9 cellular contexts compared by ENCODE assay signal in the genomic region with DNA sequence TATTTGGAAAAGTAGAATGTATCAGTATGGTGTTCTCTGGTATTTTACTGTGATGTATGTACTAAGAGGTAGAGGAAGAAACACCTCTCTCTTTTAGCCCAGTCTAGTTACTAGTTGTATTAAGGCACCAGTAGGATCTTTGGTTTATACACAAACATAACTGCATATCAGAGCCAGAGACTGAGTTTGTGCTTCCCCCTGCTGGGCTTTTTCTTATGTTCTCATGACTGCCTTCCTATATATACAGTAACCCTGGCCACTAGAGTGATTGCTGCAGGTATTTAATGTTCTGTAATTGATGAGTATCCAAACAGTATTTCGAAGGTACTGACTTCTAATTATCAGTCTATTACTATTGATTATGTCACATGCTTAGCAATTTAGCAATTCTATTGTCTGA.
DNase-seq lines count a peak whose midpoint lies in the region; ATAC-seq and TF ChIP-seq lines count a peak whose summit lies in the region.
"Had no signal": no experiment of that assay in that cellular context is flagged by ENCODE, and none has a peak within 500 bp of the region (broad histone marks: within the 10 kb centered on the region; RNA-seq: fewer than 3 reads in every experiment).

No MANE protein-coding gene starts in this region.

- H3K9me3 ChIP-seq in stomach: no peaks in the 10 kb centered on the region

- no peaks in the 10 kb centered on the region for H3K4me1 Mint-ChIP-seq in natural killer cell

- peaks cover 2 to 11% of the 10 kb centered on the region in 2 donors for H3K9me3 Mint-ChIP-seq in natural killer cell
- H3K9me3 Mint-ChIP-seq: stimulated activated naive CD8-positive, alpha-beta T cell treated with anti-CD3 and anti-CD28 coated beads, Interleukin-15, Interleukin-2, amounts not matched to agents 100 ng/mL and 50 ng/mL, for 24 hours had no signal

- H3K27ac ChIP-seq in stomach: no peak overlapping the region

- ATAC-seq in GM19463 (IDR thresholded peaks at IDR 0.05; ENCODE audit: unreplicated experiment) (no peak), natural killer cell (no peak)

- H3K36me3 ChIP-seq in stomach: no peaks in the 10 kb centered on the region

- no peaks in the 10 kb centered on the region for H3K27me3 Mint-ChIP-seq in natural killer cell (ENCODE audit: low read depth in 2 of 2)
- H3K27me3 Mint-ChIP-seq: stimulated activated naive CD8-positive, alpha-beta T cell treated with anti-CD3 and anti-CD28 coated beads, Interleukin-15, Interleukin-2, amounts not matched to agents 100 ng/mL and 50 ng/mL, for 24 hours had no signal

- H3K4me1 ChIP-seq in stomach: no peaks in the 10 kb centered on the region

- no peaks in the 10 kb centered on the region for H3K27me3 ChIP-seq in stomach

- peak; percentile 63 for TF ChIP-seq CTCF in choroid plexus epithelial cell (conservative IDR thresholded peaks at IDR 0.05; ENCODE audit: low read depth, low read length)
- TF ChIP-seq CTCF in stomach (IDR thresholded peaks at IDR 0.05): peak in 3 of 7 experiments; percentile 18 to 33 (median 28)
- no peak for TF ChIP-seq CTCF in natural killer cell (IDR thresholded peaks at IDR 0.05)

- 16 to 27% (median 23%) methylated on average over 1 of the region's 1 CpG for WGBS in stomach, 5 donors

- TF ChIP-seq POLR2A in stomach (IDR thresholded peaks at IDR 0.05): no peak

- intact Hi-C loops in stomach (cut with DNase I; ENCODE audit: low total_unique reads) (no loop called here), natural killer cell (cut with micrococcal nuclease) (no loop called here)

- H3K4me3 ChIP-seq in choroid plexus epithelial cell (ENCODE audit: low read depth, low read length): no peak overlapping the region
- H3K4me3 ChIP-seq in stomach: no peak overlapping the region

- no peak overlapping the region for H3K4me3 Mint-ChIP-seq in natural killer cell
- H3K4me3 Mint-ChIP-seq: stimulated activated naive CD8-positive, alpha-beta T cell treated with anti-CD3 and anti-CD28 coated beads, Interleukin-15, Interleukin-2, amounts not matched to agents 100 ng/mL and 50 ng/mL, for 24 hours had no signal

- DNase-seq in NCI-H524 (lab: John Stamatoyannopoulos, UW) (peak; percentile 59 to 78), NCI-H524 treated with DMSO at 0.1 percent for 48 hours (lab: John Stamatoyannopoulos, UW) (no peak), NCI-H446 treated with DMSO at 0.1 percent for 48 hours (lab: John Stamatoyannopoulos, UW) (peak; percentile 16), choroid plexus epithelial cell (ENCODE audit: low read depth) (peak; percentile 68), stomach (peak; percentile 39), natural killer cell (no peak), AG20443 (ENCODE audit: low spot score) (no peak)

- TF ChIP-seq EP300 in stomach (IDR thresholded peaks at IDR 0.05): no peak

- H3K36me3 Mint-ChIP-seq in natural killer cell: no peaks in the 10 kb centered on the region

- H3K27ac Mint-ChIP-seq in natural killer cell: no peak overlapping the region
- H3K27ac Mint-ChIP-seq: stimulated activated naive CD8-positive, alpha-beta T cell treated with anti-CD3 and anti-CD28 coated beads, Interleukin-15, Interleukin-2, amounts not matched to agents 100 ng/mL and 50 ng/mL, for 24 hours had no signal

Comparison
In these comparisons a context has a peak if more than half of its experiments do, and no peak if none do; other contexts are left out.
1. DNase-seq: peak in NCI-H524 (2 of 2), NCI-H446 treated with DMSO at 0.1 percent for 48 hours (single experiment), choroid plexus epithelial cell (single experiment) and stomach (single experiment); none in NCI-H524 treated with DMSO at 0.1 percent for 48 hours (single experiment), natural killer cell (single experiment) and AG20443 (single experiment).